Comparison of ENCODE assay signal across 1 cellular context in genomic region chr15:45705510-45706473, GRCh38.
TF ChIP-seq lines count a peak whose summit lies in the region.

No MANE protein-coding gene starts in this region.

TF ChIP-seq in HepG2, 621 proteins besides CTCF, POLR2A, EP300 and RAD21 (continued from another document and continues in another):
- peak; percentile 86 for TF ChIP-seq USF2 (IDR thresholded peaks at IDR 0.05; ENCODE audit: low read depth, low read length)
- TF ChIP-seq USF2 (CRISPR knock-in tag; IDR thresholded peaks at IDR 0.05; ENCODE audit: borderline replicate concordance): peak; percentile 93; the same call in 1 of the 2 replicates
- TF ChIP-seq ZNF878 (CRISPR knock-in tag; IDR thresholded peaks at IDR 0.05): no peak
- TF ChIP-seq ZSCAN5A (CRISPR knock-in tag; IDR thresholded peaks at IDR 0.05; ENCODE audit: borderline replicate concordance): no peak
- TF ChIP-seq ZNF547 (CRISPR knock-in tag; IDR thresholded peaks at IDR 0.05): 0 out of 2 replicates have a peak, but pooled peaks have one; percentile 35
- no peak for TF ChIP-seq ZNF879 (CRISPR knock-in tag; IDR thresholded peaks at IDR 0.05)
- TF ChIP-seq ZNF326 (CRISPR knock-in tag; IDR thresholded peaks at IDR 0.05; ENCODE audit: borderline replicate concordance): no peak
- TF ChIP-seq ZNF75D (CRISPR knock-in tag; IDR thresholded peaks at IDR 0.05; ENCODE audit: borderline replicate concordance): no peak
- TF ChIP-seq LRRFIP1 (CRISPR knock-in tag; conservative IDR thresholded peaks at IDR 0.05): no peak
- no peak for TF ChIP-seq ZBTB40 (IDR thresholded peaks at IDR 0.05)
- no peak for TF ChIP-seq ZBTB40 (CRISPR knock-in tag; IDR thresholded peaks at IDR 0.05)
- 0 out of 2 replicates have a peak, but pooled peaks have one; percentile 22 for TF ChIP-seq SPEN (CRISPR knock-in tag; IDR thresholded peaks at IDR 0.05; ENCODE audit: low read depth)
- TF ChIP-seq CERS6 (CRISPR knock-in tag; IDR thresholded peaks at IDR 0.05): no peak
- peak; percentile 24; the same call in 1 of the 2 replicates for TF ChIP-seq DMAP1 (CRISPR knock-in tag; IDR thresholded peaks at IDR 0.05)
- no peak for TF ChIP-seq ZSCAN30 (CRISPR knock-in tag; IDR thresholded peaks at IDR 0.05)
- no peak for TF ChIP-seq EEA1 (CRISPR knock-in tag; IDR thresholded peaks at IDR 0.05; ENCODE audit: borderline replicate concordance)
- no peak for TF ChIP-seq NR2F1 (CRISPR knock-in tag; IDR thresholded peaks at IDR 0.05)
- no peak for TF ChIP-seq ADNP (CRISPR knock-in tag; IDR thresholded peaks at IDR 0.05)
- no peak for TF ChIP-seq NFIB (CRISPR knock-in tag; IDR thresholded peaks at IDR 0.05; ENCODE audit: borderline replicate concordance)
- TF ChIP-seq PAF1 (CRISPR knock-in tag; IDR thresholded peaks at IDR 0.05): no peak
- TF ChIP-seq FOXP4 (CRISPR knock-in tag; IDR thresholded peaks at IDR 0.05): peak; percentile 23; the same call in 1 of the 2 replicates
- TF ChIP-seq SOX6 (IDR thresholded peaks at IDR 0.05): no peak
- no peak for TF ChIP-seq SOX6 (CRISPR knock-in tag; IDR thresholded peaks at IDR 0.05)
- peak; percentile 41; the same call in 1 of the 2 replicates for TF ChIP-seq TBX2 (CRISPR knock-in tag; IDR thresholded peaks at IDR 0.05; ENCODE audit: borderline replicate concordance)
- no peak for TF ChIP-seq GPBP1L1 (CRISPR knock-in tag; IDR thresholded peaks at IDR 0.05)
- no peak for TF ChIP-seq U2AF1 (optimal IDR thresholded peaks at IDR 0.05; ENCODE audit: low read depth, low read length)
- 0 out of 2 replicates have a peak, but pooled peaks have one; percentile 24 for TF ChIP-seq ZBTB43 (CRISPR knock-in tag; conservative IDR thresholded peaks at IDR 0.05)
- TF ChIP-seq MYPOP (CRISPR knock-in tag; IDR thresholded peaks at IDR 0.05): no peak
- TF ChIP-seq ZNF280B (CRISPR knock-in tag; IDR thresholded peaks at IDR 0.05; ENCODE audit: borderline replicate concordance): no peak
- no peak for TF ChIP-seq MAFF (IDR thresholded peaks at IDR 0.05; ENCODE audit: low read depth, low read length)
- no peak for TF ChIP-seq MXD4 (CRISPR knock-in tag; IDR thresholded peaks at IDR 0.05)
- TF ChIP-seq ZNF564 (CRISPR knock-in tag; IDR thresholded peaks at IDR 0.05): no peak
- no peak for TF ChIP-seq ZNF431 (CRISPR knock-in tag; IDR thresholded peaks at IDR 0.05; ENCODE audit: borderline replicate concordance, low read depth)
- peak; percentile 45; the same call in 1 of the 2 replicates for TF ChIP-seq ARNTL (CRISPR knock-in tag; IDR thresholded peaks at IDR 0.05)
